ENCODE assay signal across 30 cellular contexts in genomic region chr6:161477901-161478425, GRCh38.
"Had no signal": no experiment of that assay in that cellular context is flagged by ENCODE, and none has a peak within 500 bp of the region (broad histone marks: within the 10 kb centered on the region; RNA-seq: fewer than 3 reads in every experiment).

No MANE protein-coding gene starts in this region.

- DNase-seq: activated B cell treated with CpG ODN at 0.5 μM for 24 hours; activated CD4-positive, alpha-beta T cell treated with anti-CD3 and anti-CD28 coated beads for 48 hours; activated CD4-positive, alpha-beta T cell treated with anti-CD3 and anti-CD28 coated beads, Interleukin-2, amount 50 U/mL, for 1 hour; activated CD4-positive, alpha-beta T cell treated with anti-CD3 and anti-CD28 coated beads, Interleukin-2, amount 50 U/mL, for 48 hours; activated CD8-positive, alpha-beta memory T cell treated with anti-CD3 and anti-CD28 coated beads for 24 hours; activated CD8-positive, alpha-beta T cell treated with anti-CD3 and anti-CD28 coated beads for 36 hours; activated naive CD4-positive, alpha-beta T cell treated with anti-CD3 and anti-CD28 coated beads for 36 hours; activated naive CD8-positive, alpha-beta T cell treated with anti-CD3 and anti-CD28 coated beads for 36 hours; activated naive CD8-positive, alpha-beta T cell treated with anti-CD3 and anti-CD28 coated beads, Interleukin-2, amount 50 U/mL, for 24 hours; activated T-cell treated with anti-CD3 and anti-CD28 coated beads, Interleukin-2, amount 50 U/mL, for 1 hour; activated T-cell treated with anti-CD3 and anti-CD28 coated beads, Interleukin-2, amount 50 U/mL, for 72 hours; adrenal gland; amygdala; aorta; central memory CD4-positive, alpha-beta T cell; cerebellar nuclear complex; colonic mucosa; dorsolateral prefrontal cortex; effector memory CD4-positive, alpha-beta T cell; endodermal cell; foreskin fibroblast; gastrocnemius medialis; glutamatergic neuron; heart left ventricle; hypothalamus; T-helper 17 cell; T1000; WERI-Rb-1 had no signal

- ATAC-seq: activated CD4-positive, CD25-positive, alpha-beta regulatory T cell treated with anti-CD3 and anti-CD28 coated beads, Interleukin-2, amount 50 U/mL, for 24 hours; activated CD8-positive, alpha-beta T cell treated with anti-CD3 and anti-CD28 coated beads for 36 hours; activated naive CD8-positive, alpha-beta T cell treated with anti-CD3 and anti-CD28 coated beads, Interleukin-2, amount 50 U/mL, for 24 hours; activated T-cell treated with anti-CD3 and anti-CD28 coated beads, Interleukin-2, amount 50 U/mL, for 72 hours; esophagus mucosa; gastrocnemius medialis; heart left ventricle; T-helper 17 cell had no signal
